ENCODE assay signal across 8 cellular contexts in the genomic region with DNA sequence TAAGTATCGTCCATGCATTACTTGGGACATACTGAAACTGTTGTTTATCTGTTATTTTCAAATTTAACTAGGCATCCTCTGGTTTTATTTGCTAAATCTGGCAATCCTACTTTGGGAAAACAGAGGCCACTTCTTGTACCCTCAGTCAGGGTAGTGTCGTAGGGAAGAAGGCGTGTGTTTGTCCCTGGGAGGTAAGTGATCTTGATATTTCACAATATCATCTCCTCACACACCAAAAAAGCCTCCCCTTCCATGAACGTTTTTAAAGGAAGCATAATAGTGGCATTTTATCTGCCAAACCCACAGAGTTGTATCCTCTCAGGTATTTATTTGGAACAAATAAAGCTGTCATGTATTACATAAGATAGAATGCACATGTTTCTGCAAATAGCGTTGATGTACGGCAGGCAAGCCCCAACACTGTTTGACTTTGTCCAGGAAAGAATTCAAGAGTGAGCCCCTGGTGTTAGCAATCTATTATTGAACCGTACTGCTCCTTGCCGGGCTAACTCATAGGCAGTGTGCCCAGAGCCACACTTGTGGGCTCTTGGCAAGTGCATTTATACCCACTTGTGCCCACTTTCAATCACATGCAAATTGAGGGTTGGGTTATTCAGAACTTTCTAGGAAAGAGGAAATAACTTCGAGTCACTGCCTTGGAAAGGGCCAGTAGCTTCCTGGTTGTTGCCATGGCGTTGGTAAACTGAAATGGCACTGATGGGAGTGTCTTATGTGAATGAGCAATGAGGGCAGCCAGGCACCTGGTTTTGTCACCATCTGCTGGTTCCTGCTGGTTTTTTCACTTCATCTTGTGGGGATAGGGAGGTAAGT.
DNase-seq lines count a peak whose midpoint lies in the region; ATAC-seq and TF ChIP-seq lines count a peak whose summit lies in the region.

No MANE protein-coding gene starts in this region.

- 72% methylated on average over 10 of the region's 10 CpGs for WGBS in thymus

- peaks cover 10% of the 10 kb centered on the region for H3K27me3 Mint-ChIP-seq in progenitor cell of endocrine pancreas

- H3K4me1 Mint-ChIP-seq in progenitor cell of endocrine pancreas (ENCODE audit: low read depth) = peaks cover 2% of the 10 kb centered on the region

- peaks cover 2% of the 10 kb centered on the region for H3K9me3 ChIP-seq in thymus (ENCODE audit: control insufficient read depth)

- no peak overlapping the region for H3K27ac Mint-ChIP-seq in progenitor cell of endocrine pancreas

- TF ChIP-seq CTCF in progenitor cell of endocrine pancreas (IDR thresholded peaks at IDR 0.05; ENCODE audit: unreplicated experiment) = no peak

- H3K27me3 ChIP-seq in thymus (ENCODE audit: control insufficient read depth, insufficient read depth) = no peaks in the 10 kb centered on the region

- no peak overlapping the region for H3K27ac ChIP-seq in epithelial cell of prostate
- peak overlapping the region; percentile 20 for H3K27ac ChIP-seq in thymus (ENCODE audit: low read depth)

- peaks cover 1% of the 10 kb centered on the region for H3K36me3 Mint-ChIP-seq in progenitor cell of endocrine pancreas (ENCODE audit: insufficient read depth)

- DNase-seq in NCI-H226 = peak; percentile 41
- peak; percentile 67 for DNase-seq in epithelial cell of prostate (ENCODE audit: low read depth, low spot score)
- no peak for DNase-seq in NCI-H187 (lab: John Stamatoyannopoulos, UW)
- no peak for DNase-seq in progenitor cell of endocrine pancreas (ENCODE audit: low spot score, unreplicated experiment)
- DNase-seq in T1000 (lab: John Stamatoyannopoulos, UW) = no peak

- peaks cover 6% of the 10 kb centered on the region for H3K9me3 Mint-ChIP-seq in progenitor cell of endocrine pancreas (ENCODE audit: low read depth)

- peak; percentile 58 for ATAC-seq in GM18499 (IDR thresholded peaks at IDR 0.05; ENCODE audit: insufficient read depth, unreplicated experiment)
- peak; percentile 78 for ATAC-seq in HG02610 (IDR thresholded peaks at IDR 0.05; ENCODE audit: unreplicated experiment)

- no peak overlapping the region for H3K4me3 ChIP-seq in thymus (ENCODE audit: low read length)

- peaks cover 10% of the 10 kb centered on the region for H3K4me1 ChIP-seq in thymus (ENCODE audit: control insufficient read depth, insufficient read depth, low read length)

- no peak overlapping the region for H3K4me3 Mint-ChIP-seq in progenitor cell of endocrine pancreas (ENCODE audit: low read depth)

- no peaks in the 10 kb centered on the region for H3K36me3 ChIP-seq in thymus (ENCODE audit: control insufficient read depth, insufficient read depth)

Comparison
In these comparisons a context has a peak if more than half of its experiments do, and no peak if none do; other contexts are left out.
1. DNase-seq: peak in NCI-H226 (single experiment) and epithelial cell of prostate (single experiment); none in NCI-H187 (0 of 2), progenitor cell of endocrine pancreas (single experiment) and T1000 (single experiment).